8 cellular contexts compared by ENCODE assay signal in the genomic region with DNA sequence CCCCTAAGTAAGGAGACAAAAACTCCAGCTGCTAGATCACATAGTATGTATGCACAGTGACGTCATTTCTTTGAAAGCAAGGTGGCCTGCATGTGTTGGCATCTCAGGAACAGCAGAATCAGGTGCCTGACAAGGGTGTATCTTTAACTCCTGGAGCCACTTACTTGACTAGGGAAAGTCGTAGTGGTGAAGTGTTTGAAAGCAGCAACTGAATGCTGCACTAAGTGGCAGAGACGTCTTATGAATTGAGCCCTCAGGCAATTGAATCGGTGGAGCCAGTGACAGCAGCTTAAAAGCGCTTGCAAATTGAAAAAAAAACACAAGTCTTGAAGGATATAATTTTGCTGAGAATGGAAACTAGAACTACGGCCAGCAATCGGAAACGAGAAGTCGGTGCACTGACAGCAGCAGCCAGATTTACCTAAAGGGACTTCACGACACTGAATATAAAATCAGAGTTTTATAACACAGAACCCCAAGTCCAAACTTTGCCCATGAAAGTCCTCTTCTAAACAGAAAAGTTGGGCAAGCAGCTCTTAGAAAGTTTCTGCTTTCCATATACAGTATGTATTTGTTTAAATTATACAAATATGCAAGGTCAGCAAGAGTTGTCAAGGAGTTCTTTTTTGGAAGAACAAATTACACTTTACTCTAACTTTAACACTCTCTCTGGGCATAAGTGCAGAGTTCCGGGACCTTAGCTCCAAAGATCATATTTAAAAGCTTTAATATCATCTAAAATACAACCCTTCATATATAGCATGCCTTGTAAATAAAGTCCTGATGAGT. TPM values are rescaled to one million over a fixed set of nuclear protein-coding genes. Genes with fewer than 3 reads are reported as not detected.
DNase-seq lines count a peak whose midpoint lies in the region; ATAC-seq, FAIRE-seq and TF ChIP-seq lines count a peak whose summit lies in the region.

No MANE protein-coding gene starts in this region.

- POLR2A ChIA-PET in RWPE1 (lab: Yijun Ruan, JAX; ENCODE audit: low non-redundant PET) = no interaction called here

- DNase-seq in ELR (ENCODE audit: low read depth) (peak; percentile 22), epithelial cell of esophagus (ENCODE audit: low read depth) (peak; percentile 19), RWPE1 (ENCODE audit: low spot score) (no peak), D721Med (ENCODE audit: insufficient read length, low spot score) (no peak)
- no peak for DNase-seq in activated effector memory CD4-positive, alpha-beta T cell treated with Interleukin-2 at 50 U/mL for 16 hours

- H3K4me3 ChIP-seq in epithelial cell of esophagus (ENCODE audit: low read length) (no peak overlapping the region), skeletal muscle satellite cell (ENCODE audit: low read length) (no peak overlapping the region)

- H3K4me1 ChIP-seq in skeletal muscle satellite cell (ENCODE audit: control insufficient read depth, insufficient read depth, low read length) = peaks cover 12% of the 10 kb centered on the region

- peak; percentile 28 for ATAC-seq in GM21423 (IDR thresholded peaks at IDR 0.05; ENCODE audit: unreplicated experiment)
- ATAC-seq in HG03565 (IDR thresholded peaks at IDR 0.05; ENCODE audit: unreplicated experiment) = peak; percentile 18

- no peak overlapping the region for H3K9ac ChIP-seq in skeletal muscle satellite cell (ENCODE audit: low read depth, low read length)

- H3K27me3 ChIP-seq in skeletal muscle satellite cell (ENCODE audit: control insufficient read depth, insufficient read depth, low read length) = peaks cover 13% of the 10 kb centered on the region

- TF ChIP-seq CTCF in epithelial cell of esophagus (IDR thresholded peaks at IDR 0.05; ENCODE audit: insufficient read depth, low read depth, low read length, missing control alignments) (no peak), RWPE1 (conservative IDR thresholded peaks at IDR 0.05; ENCODE audit: low read depth) (no peak), D721Med (IDR thresholded peaks at IDR 0.05; ENCODE audit: insufficient read depth, missing control alignments) (no peak)

- no peak for FAIRE-seq in D721Med (lab: Jason Lieb, UNC)

- CTCF ChIA-PET in RWPE1 (lab: Yijun Ruan, JAX) = interaction anchor here (0.7 kb wide), 2 partner anchors 308 to 324 kb away, joined by 3 to 4 read pairs; no protein-coding TSS in a partner anchor

- no peaks in the 10 kb centered on the region for H3K36me3 ChIP-seq in skeletal muscle satellite cell (ENCODE audit: insufficient read depth, low read length)

- no peak overlapping the region for H3K27ac ChIP-seq in RWPE1

- H3K4me2 ChIP-seq in skeletal muscle satellite cell (ENCODE audit: low read length) = peak overlapping the region; percentile 50

- no peaks in the 10 kb centered on the region for H3K9me3 ChIP-seq in skeletal muscle satellite cell (replicated peaks; ENCODE audit: low read length)

RNA-seq across cellular contexts. Expression of a gene that starts 1.1 kb away (rescaled TPM):
- total RNA-seq in skeletal muscle satellite cell (2012; rRNA removed) = not detected in 2 replicates

Comparison
In these comparisons a context has a peak if more than half of its experiments do, and no peak if none do; other contexts are left out.
1. DNase-seq: peak in ELR (single experiment) and epithelial cell of esophagus (single experiment); none in RWPE1 (single experiment), activated effector memory CD4-positive, alpha-beta T cell treated with Interleukin-2 at 50 U/mL for 16 hours (single experiment) and D721Med (single experiment).